In genomic region chr13:51784097-51784496, GRCh38 we compare ENCODE assay signal across 1 cellular context.
TF ChIP-seq lines count a peak whose summit lies in the region.

No MANE protein-coding gene starts in this region.

TF ChIP-seq in GM23338, 12 proteins besides CTCF, POLR2A, EP300 and RAD21 (continued from another document):
- TF ChIP-seq ZNF462 (CRISPR knock-in tag; IDR thresholded peaks at IDR 0.05) (no peak), ZNF331 (CRISPR knock-in tag; IDR thresholded peaks at IDR 0.05; ENCODE audit: low read depth) (no peak), REST (IDR thresholded peaks at IDR 0.05; ENCODE audit: unreplicated experiment) (no peak)
